In genomic region chr10:35178305-35178704, GRCh38 we compare ENCODE assay signal across 1 cellular context.
TF ChIP-seq lines count a peak whose summit lies in the region.

No MANE protein-coding gene starts in this region.

TF ChIP-seq in GM23338, 12 proteins besides CTCF, POLR2A, EP300 and RAD21 (continued from another document):
- TF ChIP-seq, protein P1, sequence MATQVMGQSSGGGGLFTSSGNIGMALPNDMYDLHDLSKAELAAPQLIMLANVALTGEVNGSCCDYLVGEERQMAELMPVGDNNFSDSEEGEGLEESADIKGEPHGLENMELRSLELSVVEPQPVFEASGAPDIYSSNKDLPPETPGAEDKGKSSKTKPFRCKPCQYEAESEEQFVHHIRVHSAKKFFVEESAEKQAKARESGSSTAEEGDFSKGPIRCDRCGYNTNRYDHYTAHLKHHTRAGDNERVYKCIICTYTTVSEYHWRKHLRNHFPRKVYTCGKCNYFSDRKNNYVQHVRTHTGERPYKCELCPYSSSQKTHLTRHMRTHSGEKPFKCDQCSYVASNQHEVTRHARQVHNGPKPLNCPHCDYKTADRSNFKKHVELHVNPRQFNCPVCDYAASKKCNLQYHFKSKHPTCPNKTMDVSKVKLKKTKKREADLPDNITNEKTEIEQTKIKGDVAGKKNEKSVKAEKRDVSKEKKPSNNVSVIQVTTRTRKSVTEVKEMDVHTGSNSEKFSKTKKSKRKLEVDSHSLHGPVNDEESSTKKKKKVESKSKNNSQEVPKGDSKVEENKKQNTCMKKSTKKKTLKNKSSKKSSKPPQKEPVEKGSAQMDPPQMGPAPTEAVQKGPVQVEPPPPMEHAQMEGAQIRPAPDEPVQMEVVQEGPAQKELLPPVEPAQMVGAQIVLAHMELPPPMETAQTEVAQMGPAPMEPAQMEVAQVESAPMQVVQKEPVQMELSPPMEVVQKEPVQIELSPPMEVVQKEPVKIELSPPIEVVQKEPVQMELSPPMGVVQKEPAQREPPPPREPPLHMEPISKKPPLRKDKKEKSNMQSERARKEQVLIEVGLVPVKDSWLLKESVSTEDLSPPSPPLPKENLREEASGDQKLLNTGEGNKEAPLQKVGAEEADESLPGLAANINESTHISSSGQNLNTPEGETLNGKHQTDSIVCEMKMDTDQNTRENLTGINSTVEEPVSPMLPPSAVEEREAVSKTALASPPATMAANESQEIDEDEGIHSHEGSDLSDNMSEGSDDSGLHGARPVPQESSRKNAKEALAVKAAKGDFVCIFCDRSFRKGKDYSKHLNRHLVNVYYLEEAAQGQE (IDR thresholded peaks at IDR 0.05; ENCODE audit: unreplicated experiment): no peak
- TF ChIP-seq EZH2 (IDR thresholded peaks at IDR 0.05; ENCODE audit: low read depth, unreplicated experiment) (no peak), POLR2AphosphoS5 (IDR thresholded peaks at IDR 0.05; ENCODE audit: low read depth) (no peak), NANOG (IDR thresholded peaks at IDR 0.05; ENCODE audit: borderline replicate concordance) (no peak), ZNF331 (CRISPR knock-in tag; IDR thresholded peaks at IDR 0.05; ENCODE audit: low read depth) (no peak), EZH2phosphoT487 (IDR thresholded peaks at IDR 0.05; ENCODE audit: unreplicated experiment) (no peak), JUNB (IDR thresholded peaks at IDR 0.05; ENCODE audit: unreplicated experiment) (no peak), ZNF114 (CRISPR knock-in tag; IDR thresholded peaks at IDR 0.05) (no peak), ZNF462 (CRISPR knock-in tag; IDR thresholded peaks at IDR 0.05) (no peak)
- TF ChIP-seq, protein P2, sequence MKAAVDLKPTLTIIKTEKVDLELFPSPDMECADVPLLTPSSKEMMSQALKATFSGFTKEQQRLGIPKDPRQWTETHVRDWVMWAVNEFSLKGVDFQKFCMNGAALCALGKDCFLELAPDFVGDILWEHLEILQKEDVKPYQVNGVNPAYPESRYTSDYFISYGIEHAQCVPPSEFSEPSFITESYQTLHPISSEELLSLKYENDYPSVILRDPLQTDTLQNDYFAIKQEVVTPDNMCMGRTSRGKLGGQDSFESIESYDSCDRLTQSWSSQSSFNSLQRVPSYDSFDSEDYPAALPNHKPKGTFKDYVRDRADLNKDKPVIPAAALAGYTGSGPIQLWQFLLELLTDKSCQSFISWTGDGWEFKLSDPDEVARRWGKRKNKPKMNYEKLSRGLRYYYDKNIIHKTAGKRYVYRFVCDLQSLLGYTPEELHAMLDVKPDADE (IDR thresholded peaks at IDR 0.05): no peak
